Comparison of ENCODE assay signal across 2 cellular contexts in genomic region chrX:7580127-7580526, GRCh38.
TF ChIP-seq lines count a peak whose summit lies in the region.

No MANE protein-coding gene starts in this region.

TF ChIP-seq in HepG2, 621 proteins besides CTCF, POLR2A, EP300 and RAD21 (continued from another document):
- TF ChIP-seq ZNF407 (CRISPR knock-in tag; IDR thresholded peaks at IDR 0.05; ENCODE audit: not compliant biosample characterization) (no peak), ZNF430 (CRISPR knock-in tag; IDR thresholded peaks at IDR 0.05) (no peak), REST (IDR thresholded peaks at IDR 0.05; ENCODE audit: borderline replicate concordance in 1 of 2, low read depth in 1 of 2, low read length in 2 of 2) (peak in 1 of 2 experiments; percentile 87; a peak in 3 of 4 replicates)
TF ChIP-seq in HepG2: peak in this region for 2.

TF ChIP-seq in GM12878, 131 proteins besides CTCF, POLR2A, EP300 and RAD21:
- TF ChIP-seq REST (IDR thresholded peaks at IDR 0.05; ENCODE audit: low read depth, low read length) (peak; percentile 72), FOXK2 (IDR thresholded peaks at IDR 0.05) (no peak)
